In the genomic region with DNA sequence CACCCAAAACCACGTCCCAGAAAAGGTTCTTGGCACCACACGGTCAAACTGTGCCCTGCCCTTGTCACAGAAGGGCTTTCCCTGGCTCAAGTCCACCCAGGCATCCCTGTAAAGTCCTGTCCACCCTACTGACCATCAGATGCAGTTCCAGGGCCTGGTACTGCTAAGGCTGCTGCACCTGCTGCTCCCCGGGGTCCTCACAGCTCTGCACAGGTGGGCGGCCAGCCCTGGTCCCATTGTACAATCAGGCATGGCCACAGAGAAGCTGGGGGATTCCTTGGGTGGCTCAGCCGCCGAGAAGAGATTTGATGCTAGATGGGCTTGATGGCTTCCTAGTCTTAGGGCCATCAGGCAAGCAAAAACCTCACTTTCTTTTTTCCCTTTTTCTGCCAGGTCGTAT, we compare ENCODE assay signal across 32 cellular contexts.
"Had no signal": no experiment of that assay in that cellular context is flagged by ENCODE, and none has a peak within 500 bp of the region (broad histone marks: within the 10 kb centered on the region; RNA-seq: fewer than 3 reads in every experiment).

No MANE protein-coding gene starts in this region.

- H3K9me3 ChIP-seq: heart right ventricle, neutrophil, ovary, right atrium auricular region, right lobe of liver, stomach, testis, thyroid gland, transverse colon, uterus had no signal

- H2AFZ ChIP-seq: hepatocyte, neural progenitor cell had no signal

- H3K79me2 ChIP-seq: hepatocyte had no signal

- H3K4me1 Mint-ChIP-seq: naive B cell; natural killer cell; neural progenitor cell; stimulated activated memory B cell treated with anti-CD40 and anti-IgM and Interleukin-4, amounts not matched to agents 10 μg/mL and 1 μg/mL and 100 μg/mL, for 72 hours had no signal

- H3K4me2 ChIP-seq: hepatocyte, neural progenitor cell, smooth muscle cell had no signal

- H3K36me3 Mint-ChIP-seq: mesothelial cell of epicardium, naive B cell, natural killer cell, neural progenitor cell had no signal

- H3K27me3 ChIP-seq: heart right ventricle, hepatocyte, neural progenitor cell, ovary, right atrium auricular region, right lobe of liver, stomach, testis, thyroid gland, transverse colon, uterus had no signal

- H3K27me3 Mint-ChIP-seq: stimulated activated memory B cell treated with anti-CD40 and anti-IgM and Interleukin-4, amounts not matched to agents 10 μg/mL and 1 μg/mL and 100 μg/mL, for 72 hours had no signal

- H3K4me3 Mint-ChIP-seq: mesothelial cell of epicardium; naive B cell; natural killer cell; nephron progenitor cell; neural progenitor cell; stimulated activated memory B cell treated with anti-CD40 and anti-IgM and Interleukin-4, amounts not matched to agents 10 μg/mL and 1 μg/mL and 100 μg/mL, for 72 hours had no signal

- H3K27ac Mint-ChIP-seq: mesothelial cell of epicardium; naive B cell; natural killer cell; nephron progenitor cell; neural progenitor cell; progenitor cell of endocrine pancreas; stimulated activated memory B cell treated with anti-CD40 and anti-IgM and Interleukin-4, amounts not matched to agents 10 μg/mL and 1 μg/mL and 100 μg/mL, for 72 hours had no signal

- H3K9me3 Mint-ChIP-seq: mesothelial cell of epicardium; naive B cell; natural killer cell; nephron progenitor cell; neural progenitor cell; stimulated activated memory B cell treated with anti-CD40 and anti-IgM and Interleukin-4, amounts not matched to agents 10 μg/mL and 1 μg/mL and 100 μg/mL, for 72 hours had no signal

- H3K4me3 ChIP-seq: heart right ventricle, hepatocyte, lung, neural progenitor cell, ovary, right atrium auricular region, right lobe of liver, smooth muscle cell, stomach, testis, thyroid gland, transverse colon, uterus had no signal

- H3K36me3 ChIP-seq: neural progenitor cell, neutrophil, ovary, right lobe of liver, transverse colon, uterus had no signal

- DNase-seq: heart right ventricle; islet precursor cell; kidney glomerular epithelial cell; left cardiac atrium; left ventricle myocardium superior; mesendoderm; naive B cell; natural killer cell; nephron progenitor cell; occipital lobe; ovary; right lobe of liver; stimulated activated CD4-positive, alpha-beta T cell treated with anti-CD3 and anti-CD28 coated beads, Interleukin-1b, Interleukin-23, amount 100 ng/mL, for 48 hours; stimulated activated CD4-positive, alpha-beta T cell treated with anti-CD3 and anti-CD28 coated beads, Interleukin-2, amount 100 ng/mL, for 48 hours; stimulated activated CD4-positive, alpha-beta T cell treated with anti-CD3 and anti-CD28 coated beads, Interleukin-4, amount 100 ng/mL, for 4 hours; stimulated activated CD8-positive, alpha-beta memory T cell treated with anti-CD3 and anti-CD28 coated beads, Interleukin-4, amount 100 ng/mL, for 48 hours; stimulated activated naive CD4-positive, alpha-beta T cell treated with Interleukin-2 at 50 U/mL for 16 hours; stomach; testis; thyroid gland; transverse colon; uterus had no signal

- H3K9ac ChIP-seq: neural progenitor cell had no signal

- H3K27ac ChIP-seq: heart right ventricle, hepatocyte, neural progenitor cell, neutrophil, ovary, right atrium auricular region, right lobe of liver, stomach, testis, thyroid gland, transverse colon, uterus had no signal

- ATAC-seq: heart right ventricle; left cardiac atrium; left lobe of liver; left ventricle myocardium superior; natural killer cell; right lobe of liver; stimulated activated memory B cell treated with anti-CD40 and anti-IgM and Interleukin-4, amounts not matched to agents 10 μg/mL and 1 μg/mL and 100 μg/mL, for 72 hours had no signal

- H3K4me1 ChIP-seq: heart right ventricle, neural progenitor cell, right atrium auricular region, right lobe of liver, stomach, testis, transverse colon, uterus had no signal
